ENCODE assay signal across 8 cellular contexts in genomic region chr7:2403718-2404648, GRCh38. TPM values are rescaled to one million over a fixed set of nuclear protein-coding genes. Genes with fewer than 3 reads are reported as not detected.
A peak's percentile ranks its signal among the peaks of the same experiment; 100 is the strongest.
DNase-seq lines count a peak whose midpoint lies in the region; ATAC-seq and TF ChIP-seq lines count a peak whose summit lies in the region.

No MANE protein-coding gene starts in this region.

- H3K27ac Mint-ChIP-seq in CD4-positive, CD25-positive, alpha-beta regulatory T cell, result peak overlapping the region; percentile 43 to 91 (median 87)
- peak overlapping the region; percentile 94 for H3K27ac Mint-ChIP-seq in activated T-helper 2 cell treated with anti-CD3 and anti-CD28 coated beads, Interferon-gamma antibody, Interleukin-2, Interleukin-4, amounts not matched to agents 10 μg/mL and 5 μg/mL and 100 μg/mL, durations not matched to agents 14 hours and 24 hours and 36 hours
- H3K27ac Mint-ChIP-seq in nephron, result peak overlapping the region; percentile 3 to 64 (median 33)

- peak overlapping the region; percentile 84 to 98 (median 93) for H3K4me3 Mint-ChIP-seq in CD4-positive, CD25-positive, alpha-beta regulatory T cell
- H3K4me3 Mint-ChIP-seq in activated T-helper 2 cell treated with anti-CD3 and anti-CD28 coated beads, Interferon-gamma antibody, Interleukin-2, Interleukin-4, amounts not matched to agents 10 μg/mL and 5 μg/mL and 100 μg/mL, durations not matched to agents 14 hours and 24 hours and 36 hours (ENCODE audit: low read depth), result peak overlapping the region; percentile 79
- H3K4me3 Mint-ChIP-seq in nephron, result peak overlapping the region; percentile 86 to 89 (median 88)

- no peaks in the 10 kb centered on the region for H3K9me2 ChIP-seq in MM.1S (replicated peaks; ENCODE audit: insufficient read depth, low read length)

- H3K4me1 ChIP-seq in CD4-positive, CD25-positive, alpha-beta regulatory T cell (ENCODE audit: control insufficient read depth, insufficient read depth, low read length, poor library complexity, severe bottlenecking), result peaks cover 31% of the 10 kb centered on the region
- H3K4me1 ChIP-seq in MM.1S (ENCODE audit: low read length), result peaks cover 42% of the 10 kb centered on the region

- peak overlapping the region; percentile 89 for H3K9ac ChIP-seq in MM.1S (ENCODE audit: low read length)

- H3K9me3 ChIP-seq in CD4-positive, CD25-positive, alpha-beta regulatory T cell (ENCODE audit: control insufficient read depth in 2 of 2, low read length in 2 of 2), result no peaks in the 10 kb centered on the region
- H3K9me3 ChIP-seq in MM.1S (replicated peaks; ENCODE audit: insufficient read depth, low read length), result no peaks in the 10 kb centered on the region

- peak overlapping the region; percentile 66 for H3K27ac ChIP-seq in CD4-positive, CD25-positive, alpha-beta regulatory T cell (ENCODE audit: insufficient read depth, low read length, poor library complexity, severe bottlenecking)
- peak overlapping the region; percentile 99 for H3K27ac ChIP-seq in MM.1S (ENCODE audit: low read length)

- H3K36me3 Mint-ChIP-seq in CD4-positive, CD25-positive, alpha-beta regulatory T cell, result peaks cover 2% of the 10 kb centered on the region
- peaks cover 17% of the 10 kb centered on the region for H3K36me3 Mint-ChIP-seq in activated T-helper 2 cell treated with anti-CD3 and anti-CD28 coated beads, Interferon-gamma antibody, Interleukin-2, Interleukin-4, amounts not matched to agents 10 μg/mL and 5 μg/mL and 100 μg/mL, durations not matched to agents 14 hours and 24 hours and 36 hours (ENCODE audit: low read depth)
- no peaks in the 10 kb centered on the region for H3K36me3 Mint-ChIP-seq in nephron (ENCODE audit: low read depth)

- peak overlapping the region; percentile 98 for H3K4me2 ChIP-seq in MM.1S (ENCODE audit: low read depth, low read length)

- H4K20me1 ChIP-seq in MM.1S (ENCODE audit: insufficient read depth, low read length), result no peaks in the 10 kb centered on the region

- H3K9me3 Mint-ChIP-seq in CD4-positive, CD25-positive, alpha-beta regulatory T cell, result no peaks in the 10 kb centered on the region
- no peaks in the 10 kb centered on the region for H3K9me3 Mint-ChIP-seq in activated T-helper 2 cell treated with anti-CD3 and anti-CD28 coated beads, Interferon-gamma antibody, Interleukin-2, Interleukin-4, amounts not matched to agents 10 μg/mL and 5 μg/mL and 100 μg/mL, durations not matched to agents 14 hours and 24 hours and 36 hours
- H3K9me3 Mint-ChIP-seq in nephron, result no peaks in the 10 kb centered on the region

- H3K27me3 Mint-ChIP-seq in CD4-positive, CD25-positive, alpha-beta regulatory T cell, result no peaks in the 10 kb centered on the region
- no peaks in the 10 kb centered on the region for H3K27me3 Mint-ChIP-seq in activated T-helper 2 cell treated with anti-CD3 and anti-CD28 coated beads, Interferon-gamma antibody, Interleukin-2, Interleukin-4, amounts not matched to agents 10 μg/mL and 5 μg/mL and 100 μg/mL, durations not matched to agents 14 hours and 24 hours and 36 hours (ENCODE audit: low read depth)
- H3K27me3 Mint-ChIP-seq in nephron (ENCODE audit: low read depth), result peaks cover 4% of the 10 kb centered on the region

- peaks cover 34% of the 10 kb centered on the region for H3K79me2 ChIP-seq in MM.1S (ENCODE audit: low read length)

- peaks cover 49% of the 10 kb centered on the region for H3F3A ChIP-seq in MM.1S (ENCODE audit: insufficient read depth, low read length)

- intact Hi-C loops in activated T-helper 2 cell treated with anti-CD3 and anti-CD28 coated beads, Interferon-gamma antibody, Interleukin-2, Interleukin-4, amounts not matched to agents 10 μg/mL and 5 μg/mL and 100 μg/mL, durations not matched to agents 14 hours and 24 hours and 36 hours (cut with micrococcal nuclease), result loop anchor here (1.0 to 10.0 kb wide), 2 partner anchors 50 to 829 kb away; partner anchors contain the start of genes EIF3B and PSMG3

- H3K27me3 ChIP-seq in CD4-positive, CD25-positive, alpha-beta regulatory T cell (ENCODE audit: control insufficient read depth, insufficient read depth, low read length), result no peaks in the 10 kb centered on the region
- no peaks in the 10 kb centered on the region for H3K27me3 ChIP-seq in MM.1S (replicated peaks; ENCODE audit: insufficient read depth, low read length)

- H3K4me1 Mint-ChIP-seq in CD4-positive, CD25-positive, alpha-beta regulatory T cell, result peaks cover 18 to 55% (median 43%) of the 10 kb centered on the region in 4 donors
- peaks cover 54% of the 10 kb centered on the region for H3K4me1 Mint-ChIP-seq in activated T-helper 2 cell treated with anti-CD3 and anti-CD28 coated beads, Interferon-gamma antibody, Interleukin-2, Interleukin-4, amounts not matched to agents 10 μg/mL and 5 μg/mL and 100 μg/mL, durations not matched to agents 14 hours and 24 hours and 36 hours (ENCODE audit: low read depth)
- peaks cover 53% of the 10 kb centered on the region for H3K4me1 Mint-ChIP-seq in nephron

- peak in 2 of 3 donors; percentile 20 to 28 for DNase-seq in CD4-positive, CD25-positive, alpha-beta regulatory T cell
- DNase-seq in MM.1S (peak; percentile 41), foreskin fibroblast (peak; percentile 28 to 67)
- DNase-seq in activated T-helper 2 cell treated with anti-CD3 and anti-CD28 coated beads, Interferon-gamma antibody, Interleukin-2, Interleukin-4, amounts not matched to agents 10 μg/mL and 5 μg/mL and 100 μg/mL, durations not matched to agents 14 hours and 24 hours and 36 hours (ENCODE audit: low spot score), result no peak

- no peak for TF ChIP-seq CTCF in MM.1S (IDR thresholded peaks at IDR 0.05; ENCODE audit: low read length)
- TF ChIP-seq CTCF in foreskin fibroblast (IDR thresholded peaks at IDR 0.05; ENCODE audit: low read depth, low read length), result no peak
- TF ChIP-seq CTCF in nephron (IDR thresholded peaks at IDR 0.05; ENCODE audit: unreplicated experiment in 3 of 3), result peak in 1 of 3 experiments; percentile 32

- peak overlapping the region; percentile 81 for H3K4me3 ChIP-seq in CD4-positive, CD25-positive, alpha-beta regulatory T cell (ENCODE audit: low read depth, low read length)
- peak overlapping the region; percentile 73 for H3K4me3 ChIP-seq in MM.1S (ENCODE audit: low read length)
- peak overlapping the region; percentile 73 to 75 for H3K4me3 ChIP-seq in foreskin fibroblast (ENCODE audit: low read depth in 1 of 2, low read length in 2 of 2)

- ATAC-seq in CD4-positive, CD25-positive, alpha-beta regulatory T cell (ENCODE audit: low read depth in 2 of 2), result peak; percentile 7 to 19
- ATAC-seq in GM21619 (IDR thresholded peaks at IDR 0.05; ENCODE audit: unreplicated experiment), result peak; percentile 7
- ATAC-seq in HG03378 (IDR thresholded peaks at IDR 0.05; ENCODE audit: unreplicated experiment), result no peak
- ATAC-seq in GM21390 (IDR thresholded peaks at IDR 0.05; ENCODE audit: unreplicated experiment), result no peak

- no peaks in the 10 kb centered on the region for H3K36me3 ChIP-seq in CD4-positive, CD25-positive, alpha-beta regulatory T cell (ENCODE audit: control insufficient read depth, insufficient read depth, low read length)
- no peaks in the 10 kb centered on the region for H3K36me3 ChIP-seq in MM.1S (replicated peaks; ENCODE audit: insufficient read depth, low read length)

- H2AFZ ChIP-seq in MM.1S (ENCODE audit: low read length), result no peak overlapping the region; the same call in 1 of the 2 replicates

RNA-seq across cellular contexts. Expression of gene CHST12, which starts 0.6 kb away (rescaled TPM):
- total RNA-seq in CD4-positive, CD25-positive, alpha-beta regulatory T cell, result 27.8 TPM
- 10 to 100 TPM; 14.1 to 20.4 (median 19.3) TPM for polyA plus RNA-seq in CD4-positive, CD25-positive, alpha-beta regulatory T cell
- 9.8 and 11.8 TPM in 2 replicates for total RNA-seq in activated T-helper 2 cell treated with anti-CD3 and anti-CD28 coated beads, Interferon-gamma antibody, Interleukin-2, Interleukin-4, amounts not matched to agents 10 μg/mL and 5 μg/mL and 100 μg/mL, durations not matched to agents 14 hours and 24 hours and 36 hours

RNA-seq across cellular contexts. Expression of gene EIF3B, which starts 49.4 kb away (rescaled TPM):
- total RNA-seq in CD4-positive, CD25-positive, alpha-beta regulatory T cell, result 150 TPM
- 10 to 100 TPM; 85.5 to 97.9 (median 94.3) TPM for polyA plus RNA-seq in CD4-positive, CD25-positive, alpha-beta regulatory T cell
- total RNA-seq in activated T-helper 2 cell treated with anti-CD3 and anti-CD28 coated beads, Interferon-gamma antibody, Interleukin-2, Interleukin-4, amounts not matched to agents 10 μg/mL and 5 μg/mL and 100 μg/mL, durations not matched to agents 14 hours and 24 hours and 36 hours, result 242 and 245 TPM in 2 replicates

Comparison
In these comparisons a context has a peak if more than half of its experiments do, and no peak if none do; other contexts are left out.
1. ATAC-seq: peak in CD4-positive, CD25-positive, alpha-beta regulatory T cell (2 of 2) and GM21619 (single experiment); none in HG03378 (single experiment) and GM21390 (single experiment).
2. H3K27ac Mint-ChIP-seq: peak in every context shown above with its lines; median percentile 94 in activated T-helper 2 cell treated with anti-CD3 and anti-CD28 coated beads, Interferon-gamma antibody, Interleukin-2, Interleukin-4, amounts not matched to agents 10 μg/mL and 5 μg/mL and 100 μg/mL, durations not matched to agents 14 hours and 24 hours and 36 hours; 87 in CD4-positive, CD25-positive, alpha-beta regulatory T cell; 33 in nephron.
3. Peak in every context shown above with its lines, with median percentiles within 50 percentile points of each other: H3K4me3 ChIP-seq and H3K4me3 Mint-ChIP-seq.